In genomic region chr2:55230551-55230950, GRCh38 we compare ENCODE assay signal across 12 cellular contexts. TPM values are rescaled to one million over a fixed set of nuclear protein-coding genes. Genes with fewer than 3 reads are reported as not detected.
DNase-seq lines count a peak whose midpoint lies in the region; ATAC-seq and TF ChIP-seq lines count a peak whose summit lies in the region.
"Had no signal": no experiment of that assay in that cellular context is flagged by ENCODE, and none has a peak within 500 bp of the region (broad histone marks: within the 10 kb centered on the region; RNA-seq: fewer than 3 reads in every experiment).

No MANE protein-coding gene starts in this region.

- peaks cover 36% of the 10 kb centered on the region for H3K4me1 Mint-ChIP-seq in MCF 10A (ENCODE audit: insufficient read depth, unreplicated experiment)
- peaks cover 44% of the 10 kb centered on the region for H3K4me1 Mint-ChIP-seq in T-helper 17 cell
- H3K4me1 Mint-ChIP-seq in glutamatergic neuron (ENCODE audit: low read depth, unreplicated experiment): peaks cover 17% of the 10 kb centered on the region
- H3K4me1 Mint-ChIP-seq in type B pancreatic cell (ENCODE audit: unreplicated experiment): peaks cover 33% of the 10 kb centered on the region

- no peaks in the 10 kb centered on the region for H3K27me3 ChIP-seq in breast epithelium

- no peak overlapping the region for H3K4me3 ChIP-seq in breast epithelium

- no peak for TF ChIP-seq POLR2A in breast epithelium (IDR thresholded peaks at IDR 0.05)

- H3K27ac Mint-ChIP-seq in MCF 10A (ENCODE audit: low read depth, unreplicated experiment) (peak overlapping the region; percentile 96), T-helper 17 cell (peak overlapping the region; percentile 100), glutamatergic neuron (ENCODE audit: unreplicated experiment) (no peak overlapping the region), type B pancreatic cell (peak overlapping the region; percentile 94)

- no peaks in the 10 kb centered on the region for H3K9me3 Mint-ChIP-seq in MCF 10A (ENCODE audit: unreplicated experiment)
- H3K9me3 Mint-ChIP-seq in glutamatergic neuron (ENCODE audit: unreplicated experiment): peaks cover 14% of the 10 kb centered on the region
- no peaks in the 10 kb centered on the region for H3K9me3 Mint-ChIP-seq in type B pancreatic cell

- H3K36me3 Mint-ChIP-seq in MCF 10A (ENCODE audit: insufficient read depth, unreplicated experiment) (peaks cover 46% of the 10 kb centered on the region), T-helper 17 cell (ENCODE audit: low read depth) (peaks cover 3% of the 10 kb centered on the region), glutamatergic neuron (ENCODE audit: unreplicated experiment) (no peaks in the 10 kb centered on the region), type B pancreatic cell (peaks cover 25% of the 10 kb centered on the region)

- intact Hi-C loops in MCF 10A (cut with micrococcal nuclease): loop anchor here (5.0 kb wide), 3 partner anchors 187 to 328 kb away; partner anchors contain the start of gene CCDC88A
- intact Hi-C loops in breast epithelium (cut with DNase I; ENCODE audit: low total_unique reads): no loop called here

- H3K36me3 ChIP-seq in breast epithelium: no peaks in the 10 kb centered on the region

- H3K27me3 Mint-ChIP-seq in MCF 10A (ENCODE audit: insufficient read depth, unreplicated experiment): no peaks in the 10 kb centered on the region
- no peaks in the 10 kb centered on the region for H3K27me3 Mint-ChIP-seq in T-helper 17 cell
- H3K27me3 Mint-ChIP-seq in glutamatergic neuron (ENCODE audit: unreplicated experiment): peaks cover 11% of the 10 kb centered on the region
- no peaks in the 10 kb centered on the region for H3K27me3 Mint-ChIP-seq in type B pancreatic cell

- POLR2A ChIA-PET in MCF 10A (lab: Yijun Ruan, JAX): interaction anchor here (0.8 to 1.7 kb wide), 3 partner anchors 11 to 220 kb away, joined by 3 to 4 read pairs (median 4); no protein-coding TSS in a partner anchor

- H3K4me3 Mint-ChIP-seq in MCF 10A (ENCODE audit: unreplicated experiment): peak overlapping the region; percentile 87
- peak overlapping the region; percentile 99 for H3K4me3 Mint-ChIP-seq in T-helper 17 cell
- peak overlapping the region; percentile 63 for H3K4me3 Mint-ChIP-seq in glutamatergic neuron (ENCODE audit: unreplicated experiment)
- peak overlapping the region; percentile 94 for H3K4me3 Mint-ChIP-seq in type B pancreatic cell

- ATAC-seq in T-helper 17 cell: no peak
- ATAC-seq in HG03280 (IDR thresholded peaks at IDR 0.05; ENCODE audit: unreplicated experiment): no peak

- no peak overlapping the region for H3K27ac ChIP-seq in breast epithelium

- no TSS peak for BruUV-seq in MCF 10A (replicated peaks; lab: Mats Ljungman, UMichigan)

- H3K4me1 ChIP-seq in breast epithelium: peaks cover 0 to 10% of the 10 kb centered on the region in 2 donors

- DNase-seq in MCF 10A (ENCODE audit: unreplicated experiment) (no peak), breast epithelium (ENCODE audit: low spot score in 2 of 2) (no peak), T-helper 17 cell (no peak), glutamatergic neuron (no peak), type B pancreatic cell (ENCODE audit: extremely low spot score, unreplicated experiment) (no peak), NCI-H2081 treated with DMSO at 0.1 percent for 48 hours (lab: John Stamatoyannopoulos, UW) (no peak)
- no peak for DNase-seq in activated CD8-positive, alpha-beta memory T cell treated with anti-CD3 and anti-CD28 coated beads for 24 hours
- DNase-seq: activated CD4-positive, alpha-beta T cell treated with anti-CD3 and anti-CD28 coated beads, Interleukin-2, amount 50 U/mL, for 4 hours; amniotic stem cell; dermis blood vessel endothelial cell; NCI-H2171 had no signal

- CTCF ChIA-PET in MCF 10A (lab: Yijun Ruan, JAX): no interaction called here

- no peak for TF ChIP-seq CTCF in MCF 10A (IDR thresholded peaks at IDR 0.05; ENCODE audit: unreplicated experiment)
- TF ChIP-seq CTCF in breast epithelium (IDR thresholded peaks at IDR 0.05): no peak
- no peak for TF ChIP-seq CTCF in glutamatergic neuron (IDR thresholded peaks at IDR 0.05; ENCODE audit: partially characterized antibody, unreplicated experiment)
- no peak for TF ChIP-seq CTCF in type B pancreatic cell (conservative IDR thresholded peaks at IDR 0.05)

- H3K9me3 ChIP-seq in breast epithelium: no peaks in the 10 kb centered on the region
- H3K9me3 ChIP-seq in T-helper 17 cell (ENCODE audit: control insufficient read depth, low read length, poor library complexity, severe bottlenecking): no peaks in the 10 kb centered on the region

RNA-seq across cellular contexts. Expression of gene CLHC1, which starts 1.5 kb away (rescaled TPM):
- 32.8 and 35.4 TPM in 2 replicates for total RNA-seq in MCF 10A (2022)
- total RNA-seq in breast epithelium: 10 to 100 TPM in 2 of 3 donors, 1 to 10 TPM in 1; 3.5 to 20.8 (median 17.7) TPM
- total RNA-seq in T-helper 17 cell: 1 to 10 TPM; 3.5 to 7.1 TPM
- total RNA-seq in glutamatergic neuron (ENCODE audit: unreplicated experiment): 19.8 TPM
- total RNA-seq in type B pancreatic cell (ENCODE audit: low replicate concordance): 13.9 and 25.0 TPM in 2 replicates

RNA-seq across cellular contexts. Expression of gene RPS27A, which starts 1.9 kb away (rescaled TPM):
- total RNA-seq in MCF 10A (2022): 1,343 and 1,536 TPM in 2 replicates
- total RNA-seq in breast epithelium: 1,000 to 10,000 TPM; 1,531 to 3,365 (median 3,229) TPM
- 1,000 to 10,000 TPM; 1,730 to 1,784 TPM for total RNA-seq in T-helper 17 cell
- 437 TPM for total RNA-seq in glutamatergic neuron (ENCODE audit: unreplicated experiment)
- total RNA-seq in type B pancreatic cell (ENCODE audit: low replicate concordance): 951 and 977 TPM in 2 replicates

RNA-seq across cellular contexts. Expression of gene MTIF2, which starts 38.5 kb away (rescaled TPM):
- 58.3 and 60.7 TPM in 2 replicates for total RNA-seq in MCF 10A (2022)
- total RNA-seq in breast epithelium: 10 to 100 TPM; 23.2 to 25.3 (median 23.6) TPM
- total RNA-seq in T-helper 17 cell: 10 to 100 TPM; 16.8 to 18.7 TPM
- 25.2 TPM for total RNA-seq in glutamatergic neuron (ENCODE audit: unreplicated experiment)
- total RNA-seq in type B pancreatic cell (ENCODE audit: low replicate concordance): 32.5 and 33.2 TPM in 2 replicates
